ENCODE assay signal across 9 cellular contexts in genomic region chr17:66795486-66795885, GRCh38. TPM values are rescaled to one million over a fixed set of nuclear protein-coding genes. Genes with fewer than 3 reads are reported as not detected.
"Had no signal": no experiment of that assay in that cellular context is flagged by ENCODE, and none has a peak within 500 bp of the region (broad histone marks: within the 10 kb centered on the region; RNA-seq: fewer than 3 reads in every experiment).

No MANE protein-coding gene starts in this region.

- DNase-seq: GDM1, GF-D8 had no signal

- FAIRE-seq: G401.6, GM12878, GM12891, GM12892, GM18507, GM19239 had no signal

- H3K4me3 ChIP-seq: GM12878 had no signal

RNA-seq across cellular contexts. Expression of gene CACNG5, which starts 39.4 kb away (rescaled TPM):
- total RNA-seq: G401, GM12878 had no signal
- polyA plus RNA-seq: GM12878 had no signal
